ENCODE assay signal across 23 cellular contexts in the genomic region with DNA sequence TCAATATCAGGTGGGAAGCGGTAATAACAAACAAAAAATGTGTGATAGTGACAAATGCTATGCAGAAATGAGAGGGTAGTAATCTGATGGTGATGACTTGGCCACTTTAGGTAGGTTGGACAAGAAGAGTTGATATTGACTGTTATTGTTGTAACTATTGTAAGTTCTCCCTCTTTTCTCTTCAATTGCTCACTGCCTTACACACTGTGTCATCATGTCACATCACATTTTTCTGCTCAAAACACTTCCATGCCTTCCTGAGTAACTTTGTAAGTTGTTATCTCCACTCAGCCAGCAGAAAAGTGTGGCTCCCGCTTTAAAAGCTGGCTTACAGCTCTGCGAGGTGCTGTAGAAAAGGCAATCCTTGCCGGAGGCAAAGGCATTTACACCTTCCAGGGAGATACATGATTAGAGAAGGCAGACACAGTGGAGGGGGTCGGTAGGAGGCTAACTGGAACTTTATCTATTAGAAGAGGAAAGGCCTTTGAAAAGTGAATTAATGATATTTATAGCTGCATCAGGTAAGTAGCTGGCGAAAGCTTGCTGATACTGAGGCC.
"Had no signal": no experiment of that assay in that cellular context is flagged by ENCODE, and none has a peak within 500 bp of the region (broad histone marks: within the 10 kb centered on the region; RNA-seq: fewer than 3 reads in every experiment).

No MANE protein-coding gene starts in this region.

- H3K27ac ChIP-seq: right atrium auricular region, spleen, testis had no signal

- H3K36me3 ChIP-seq: right atrium auricular region, spleen had no signal

- H3K4me3 Mint-ChIP-seq: activated CD4-positive, alpha-beta memory T cell treated with anti-CD3 and anti-CD28 coated beads, Interleukin-2, amount 10 ng/mL, durations not matched to agents 7 days and 5 days; activated naive CD4-positive, alpha-beta T cell treated with anti-CD3 and anti-CD28 coated beads for 36 hours; activated naive CD8-positive, alpha-beta T cell treated with anti-CD3 and anti-CD28 coated beads, Interleukin-2, amount 10 ng/mL, durations not matched to agents 7 days and 5 days; activated T-cell treated with anti-CD3 and anti-CD28 coated beads, Interleukin-2, amount 50 U/mL, for 72 hours; naive B cell; T-helper 1 cell treated with Interleukin-12 subunit alpha and Interleukin-12 subunit beta and Interleukin-4 antibody, amounts not matched to agents 30 μg/mL and 1 μg/mL, for 36 hours; type B pancreatic cell had no signal

- H3K9me3 Mint-ChIP-seq: activated CD4-positive, alpha-beta memory T cell treated with anti-CD3 and anti-CD28 coated beads, Interleukin-2, amount 10 ng/mL, durations not matched to agents 7 days and 5 days; activated naive CD4-positive, alpha-beta T cell treated with anti-CD3 and anti-CD28 coated beads for 36 hours; activated naive CD8-positive, alpha-beta T cell treated with anti-CD3 and anti-CD28 coated beads, Interleukin-2, amount 10 ng/mL, durations not matched to agents 7 days and 5 days; activated T-cell treated with anti-CD3 and anti-CD28 coated beads, Interleukin-2, amount 50 U/mL, for 72 hours; naive B cell; T-helper 1 cell treated with Interleukin-12 subunit alpha and Interleukin-12 subunit beta and Interleukin-4 antibody, amounts not matched to agents 30 μg/mL and 1 μg/mL, for 36 hours had no signal

- ATAC-seq: activated T-cell treated with anti-CD3 and anti-CD28 coated beads, Interleukin-2, amount 50 U/mL, for 72 hours; left colon had no signal

- DNase-seq: activated CD4-positive, alpha-beta memory T cell treated with anti-CD3 and anti-CD28 coated beads, Interleukin-2, amount 10 ng/mL, durations not matched to agents 7 days and 5 days; activated CD4-positive, alpha-beta T cell treated with anti-CD3 and anti-CD28 coated beads for 48 hours; activated effector memory CD4-positive, alpha-beta T cell treated with Interleukin-2 at 50 U/mL for 16 hours; activated naive CD4-positive, alpha-beta T cell treated with anti-CD3 and anti-CD28 coated beads for 36 hours; activated naive CD8-positive, alpha-beta T cell treated with anti-CD3 and anti-CD28 coated beads, Interleukin-2, amount 10 ng/mL, durations not matched to agents 7 days and 5 days; activated T-cell treated with anti-CD3 and anti-CD28 coated beads, Interleukin-2, amount 50 U/mL, for 72 hours; amniotic stem cell; effector CD4-positive, alpha-beta T cell; foreskin melanocyte; left colon; mesenchymal stem cell; naive B cell; spleen; stimulated activated CD4-positive, alpha-beta T cell treated with anti-CD3 and anti-CD28 coated beads, Interleukin-4, amount 100 ng/mL, for 1 hour; stimulated activated naive CD4-positive, alpha-beta T cell; T1000; testis had no signal

- H3K27me3 ChIP-seq: right atrium auricular region, testis had no signal

- H3K27ac Mint-ChIP-seq: activated CD4-positive, alpha-beta memory T cell treated with anti-CD3 and anti-CD28 coated beads, Interleukin-2, amount 10 ng/mL, durations not matched to agents 7 days and 5 days; activated naive CD4-positive, alpha-beta T cell treated with anti-CD3 and anti-CD28 coated beads for 36 hours; activated naive CD8-positive, alpha-beta T cell treated with anti-CD3 and anti-CD28 coated beads, Interleukin-2, amount 10 ng/mL, durations not matched to agents 7 days and 5 days; activated T-cell treated with anti-CD3 and anti-CD28 coated beads, Interleukin-2, amount 50 U/mL, for 72 hours; progenitor cell of endocrine pancreas; T-helper 1 cell treated with Interleukin-12 subunit alpha and Interleukin-12 subunit beta and Interleukin-4 antibody, amounts not matched to agents 30 μg/mL and 1 μg/mL, for 36 hours; type B pancreatic cell had no signal

- H3K36me3 Mint-ChIP-seq: activated naive CD8-positive, alpha-beta T cell treated with anti-CD3 and anti-CD28 coated beads, Interleukin-2, amount 10 ng/mL, durations not matched to agents 7 days and 5 days; type B pancreatic cell had no signal

- H3K4me1 ChIP-seq: testis had no signal

- FAIRE-seq: bronchial epithelial cell, islet of Langerhans had no signal

- H3K4me3 ChIP-seq: right atrium auricular region, spleen, testis had no signal

- H3K9me3 ChIP-seq: right atrium auricular region, spleen, testis had no signal
